ENCODE assay signal across 7 cellular contexts in the genomic region with DNA sequence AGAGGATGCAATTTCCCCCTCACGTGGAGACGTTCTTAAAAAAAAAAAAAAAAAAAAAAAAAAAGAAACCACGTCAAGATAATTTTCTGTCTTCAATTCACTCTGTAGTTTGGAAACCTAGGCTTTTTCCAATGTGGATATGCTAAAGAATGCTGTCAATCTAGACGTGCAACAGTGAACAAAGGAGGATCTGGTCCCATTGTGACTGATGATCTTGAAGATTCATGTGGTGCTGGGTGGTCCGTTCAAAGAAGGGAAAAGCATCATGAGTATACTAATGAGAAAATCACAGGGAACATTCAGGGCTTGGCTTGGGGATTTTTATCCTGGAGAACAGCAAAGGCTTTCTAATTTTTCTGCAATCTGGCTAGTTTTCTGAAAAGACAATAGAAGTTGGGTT.
"Had no signal": no experiment of that assay in that cellular context is flagged by ENCODE, and none has a peak within 500 bp of the region (broad histone marks: within the 10 kb centered on the region; RNA-seq: fewer than 3 reads in every experiment).

No MANE protein-coding gene starts in this region.

- H3K36me3 Mint-ChIP-seq: IgD-negative memory B cell had no signal

- H3K4me1 Mint-ChIP-seq: IgD-negative memory B cell had no signal

- DNase-seq: GOT3, H7, HFFc6, KBM-7 had no signal

- ATAC-seq: HCT116, HepG2 had no signal

- H3K27ac Mint-ChIP-seq: HFFc6, IgD-negative memory B cell had no signal

- H3K4me3 Mint-ChIP-seq: HFFc6, IgD-negative memory B cell had no signal

- H3K27me3 Mint-ChIP-seq: IgD-negative memory B cell had no signal
